11 cellular contexts compared by ENCODE assay signal in the genomic region with DNA sequence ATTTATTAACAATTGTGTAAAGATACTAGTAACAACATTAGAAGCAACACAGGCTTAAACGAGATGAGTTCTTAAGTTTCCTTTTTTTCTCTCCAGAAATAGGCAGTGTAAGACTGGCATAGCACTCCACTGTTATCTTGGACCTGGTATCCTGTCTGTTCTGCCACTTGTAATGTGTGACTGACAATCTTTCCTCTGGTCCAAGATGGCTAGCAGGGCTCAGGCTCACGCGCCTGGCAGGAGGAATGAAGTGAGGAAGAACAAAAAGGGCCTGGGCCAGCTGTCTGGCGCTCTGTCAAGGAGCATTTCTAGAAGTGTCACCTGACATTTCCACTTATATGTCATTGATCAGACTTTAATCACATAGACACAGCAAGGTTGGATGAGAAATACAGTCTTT. TPM values are rescaled to one million over a fixed set of nuclear protein-coding genes. Genes with fewer than 3 reads are reported as not detected.
"Had no signal": no experiment of that assay in that cellular context is flagged by ENCODE, and none has a peak within 500 bp of the region (broad histone marks: within the 10 kb centered on the region; RNA-seq: fewer than 3 reads in every experiment).

No MANE protein-coding gene starts in this region.

- H3K27me3 Mint-ChIP-seq: IgD-negative memory B cell had no signal

- ATAC-seq: HCT116, HepG2 had no signal

- H3K9me3 Mint-ChIP-seq: IgD-negative memory B cell had no signal

- H3K4me3 Mint-ChIP-seq: IgD-negative memory B cell had no signal

- H3K36me3 ChIP-seq: HAP-1 had no signal

- DNase-seq: GM23248, GOT3, H7, KBM-7 had no signal

- H3K4me3 ChIP-seq: GM23248, HAP-1 had no signal

- H3K9me3 ChIP-seq: HAP-1 had no signal

- H3K27ac ChIP-seq: GM23248, HL-60 had no signal

- H2AFZ ChIP-seq: GM23248 had no signal

- H3K4me1 ChIP-seq: HAP-1 had no signal

RNA-seq across cellular contexts. Expression of a gene that starts 31.6 kb away (rescaled TPM):
- total RNA-seq: GM23248, H4, H7, HepG2, HT1080 had no signal
- polyA plus RNA-seq: GM23248, HepG2, IgD-negative memory B cell had no signal
